In genomic region chr4:105748222-105748621, GRCh38 we compare ENCODE assay signal across 25 cellular contexts.
"Had no signal": no experiment of that assay in that cellular context is flagged by ENCODE, and none has a peak within 500 bp of the region (broad histone marks: within the 10 kb centered on the region; RNA-seq: fewer than 3 reads in every experiment).

No MANE protein-coding gene starts in this region.

- H3K27me3 ChIP-seq: ovary, right atrium auricular region, right lobe of liver, testis, thyroid gland, transverse colon, upper lobe of left lung, vagina had no signal

- H3K27ac Mint-ChIP-seq: mesothelial cell of epicardium; naive B cell; natural killer cell treated with Interleukin-12 subunit alpha and Interleukin-12 subunit beta and Interleukin-15 and Interleukin-18, amount 100 ng/mL, for 72 hours; progenitor cell of endocrine pancreas; stimulated activated memory B cell treated with anti-CD40 and anti-IgM and Interleukin-4, amounts not matched to agents 10 μg/mL and 1 μg/mL and 100 μg/mL, for 72 hours; stimulated activated naive CD8-positive, alpha-beta T cell treated with anti-CD3 and anti-CD28 coated beads, Interleukin-15, amount 100 ng/mL, for 72 hours had no signal

- H3K27ac ChIP-seq: left ventricle myocardium inferior, ovary, right atrium auricular region, right lobe of liver, testis, thyroid gland, transverse colon, upper lobe of left lung, vagina had no signal

- H3K9me3 Mint-ChIP-seq: naive B cell; natural killer cell treated with Interleukin-12 subunit alpha and Interleukin-12 subunit beta and Interleukin-15 and Interleukin-18, amount 100 ng/mL, for 72 hours; stimulated activated memory B cell treated with anti-CD40 and anti-IgM and Interleukin-4, amounts not matched to agents 10 μg/mL and 1 μg/mL and 100 μg/mL, for 72 hours; stimulated activated naive CD8-positive, alpha-beta T cell treated with anti-CD3 and anti-CD28 coated beads, Interleukin-15, amount 100 ng/mL, for 72 hours had no signal

- H3K4me3 ChIP-seq: left ventricle myocardium inferior, lung, ovary, right atrium auricular region, right lobe of liver, smooth muscle cell, testis, thyroid gland, transverse colon, upper lobe of left lung, vagina had no signal

- ATAC-seq: natural killer cell treated with Interleukin-12 subunit alpha and Interleukin-12 subunit beta and Interleukin-15 and Interleukin-18, amount 100 ng/mL, for 72 hours; right lobe of liver; stimulated activated memory B cell treated with anti-CD40 and anti-IgM and Interleukin-4, amounts not matched to agents 10 μg/mL and 1 μg/mL and 100 μg/mL, for 72 hours; stimulated activated naive CD8-positive, alpha-beta T cell treated with anti-CD3 and anti-CD28 coated beads, Interleukin-15, amount 100 ng/mL, for 72 hours had no signal

- H3K4me2 ChIP-seq: smooth muscle cell had no signal

- H3K4me1 Mint-ChIP-seq: mesothelial cell of epicardium; naive B cell; stimulated activated memory B cell treated with anti-CD40 and anti-IgM and Interleukin-4, amounts not matched to agents 10 μg/mL and 1 μg/mL and 100 μg/mL, for 72 hours; stimulated activated naive CD8-positive, alpha-beta T cell treated with anti-CD3 and anti-CD28 coated beads, Interleukin-15, amount 100 ng/mL, for 72 hours had no signal

- H3K36me3 ChIP-seq: left ventricle myocardium inferior, ovary, right atrium auricular region, right lobe of liver, thyroid gland, transverse colon, upper lobe of left lung, vagina had no signal

- H3K9me3 ChIP-seq: left ventricle myocardium inferior, ovary, right atrium auricular region, testis, thyroid gland, transverse colon, upper lobe of left lung, vagina had no signal

- H3K27me3 Mint-ChIP-seq: naive B cell; natural killer cell treated with Interleukin-12 subunit alpha and Interleukin-12 subunit beta and Interleukin-15 and Interleukin-18, amount 100 ng/mL, for 72 hours; progenitor cell of endocrine pancreas; stimulated activated memory B cell treated with anti-CD40 and anti-IgM and Interleukin-4, amounts not matched to agents 10 μg/mL and 1 μg/mL and 100 μg/mL, for 72 hours; stimulated activated naive CD8-positive, alpha-beta T cell treated with anti-CD3 and anti-CD28 coated beads, Interleukin-15, amount 100 ng/mL, for 72 hours had no signal

- H3K4me3 Mint-ChIP-seq: mesothelial cell of epicardium; naive B cell; natural killer cell treated with Interleukin-12 subunit alpha and Interleukin-12 subunit beta and Interleukin-15 and Interleukin-18, amount 100 ng/mL, for 72 hours; stimulated activated memory B cell treated with anti-CD40 and anti-IgM and Interleukin-4, amounts not matched to agents 10 μg/mL and 1 μg/mL and 100 μg/mL, for 72 hours; stimulated activated naive CD8-positive, alpha-beta T cell treated with anti-CD3 and anti-CD28 coated beads, Interleukin-15, amount 100 ng/mL, for 72 hours had no signal

- H3K4me1 ChIP-seq: left ventricle myocardium inferior, right atrium auricular region, right lobe of liver, testis, thyroid gland, transverse colon, upper lobe of left lung, vagina had no signal

- DNase-seq: islet precursor cell; left ventricle myocardium inferior; mesendoderm; naive B cell; ovary; right lobe of liver; stimulated activated CD4-positive, alpha-beta T cell treated with anti-CD3 and anti-CD28 coated beads, Interleukin-1b, Interleukin-23, amount 100 ng/mL, for 48 hours; stimulated activated CD4-positive, alpha-beta T cell treated with anti-CD3 and anti-CD28 coated beads, Interleukin-2, amount 100 ng/mL, for 48 hours; stimulated activated CD4-positive, alpha-beta T cell treated with anti-CD3 and anti-CD28 coated beads, Interleukin-4, amount 100 ng/mL, for 4 hours; stimulated activated CD8-positive, alpha-beta memory T cell treated with anti-CD3 and anti-CD28 coated beads, Interleukin-4, amount 100 ng/mL, for 48 hours; stimulated activated naive CD4-positive, alpha-beta T cell treated with Interleukin-2 at 50 U/mL for 16 hours; stimulated activated naive CD8-positive, alpha-beta T cell treated with anti-CD3 and anti-CD28 coated beads, Interleukin-15, amount 100 ng/mL, for 72 hours; substantia nigra; testis; thyroid gland; transverse colon; upper lobe of left lung had no signal

- H3K36me3 Mint-ChIP-seq: natural killer cell treated with Interleukin-12 subunit alpha and Interleukin-12 subunit beta and Interleukin-15 and Interleukin-18, amount 100 ng/mL, for 72 hours; stimulated activated memory B cell treated with anti-CD40 and anti-IgM and Interleukin-4, amounts not matched to agents 10 μg/mL and 1 μg/mL and 100 μg/mL, for 72 hours had no signal
